29 cellular contexts compared by ENCODE assay signal in the genomic region with DNA sequence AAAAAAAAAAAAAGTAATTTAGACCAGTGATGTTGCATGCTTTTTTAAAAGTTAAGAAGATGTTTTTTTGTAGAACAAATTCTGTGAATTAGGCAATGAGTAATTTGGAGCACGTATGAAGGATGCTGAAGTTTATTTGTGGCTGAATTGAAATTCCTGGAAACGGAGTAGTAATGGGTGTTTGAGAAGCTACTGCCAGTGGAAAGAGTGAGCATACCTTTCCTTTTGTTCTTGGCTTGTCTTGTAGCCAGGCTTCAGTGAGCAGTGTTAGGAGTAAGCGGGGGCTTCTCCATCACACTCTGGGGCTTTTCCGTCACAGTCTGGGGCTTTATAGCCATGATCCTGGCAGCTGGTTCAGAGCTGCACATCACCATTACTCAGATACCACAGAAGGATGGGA. TPM values are rescaled to one million over a fixed set of nuclear protein-coding genes. Genes with fewer than 3 reads are reported as not detected.
DNase-seq lines count a peak whose midpoint lies in the region; ATAC-seq lines count a peak whose summit lies in the region.
"Had no signal": no experiment of that assay in that cellular context is flagged by ENCODE, and none has a peak within 500 bp of the region (broad histone marks: within the 10 kb centered on the region; RNA-seq: fewer than 3 reads in every experiment).

No MANE protein-coding gene starts in this region.

- peaks cover 73% of the 10 kb centered on the region for H3K36me3 Mint-ChIP-seq in activated CD8-positive, alpha-beta memory T cell treated with anti-CD3 and anti-CD28 coated beads, Interleukin-2, amount 10 ng/mL, durations not matched to agents 7 days and 5 days
- H3K36me3 Mint-ChIP-seq in T-helper 1 cell treated with Interleukin-12 subunit alpha and Interleukin-12 subunit beta and Interleukin-4 antibody, amounts not matched to agents 30 μg/mL and 1 μg/mL, for 36 hours (ENCODE audit: low read depth) = peaks cover 53% of the 10 kb centered on the region
- H3K36me3 Mint-ChIP-seq in activated T-helper 2 cell treated with anti-CD3 and anti-CD28 coated beads, Interferon-gamma antibody, Interleukin-2, Interleukin-4, amounts not matched to agents 10 μg/mL and 5 μg/mL and 100 μg/mL, durations not matched to agents 14 hours and 24 hours and 36 hours (ENCODE audit: low read depth) = peaks cover 84% of the 10 kb centered on the region

- intact Hi-C loops in activated T-helper 2 cell treated with anti-CD3 and anti-CD28 coated beads, Interferon-gamma antibody, Interleukin-2, Interleukin-4, amounts not matched to agents 10 μg/mL and 5 μg/mL and 100 μg/mL, durations not matched to agents 14 hours and 24 hours and 36 hours (cut with micrococcal nuclease) = loop anchor here (5.0 kb wide), 1 partner anchor 35 kb away; a partner anchor contains a TSS

- peak; percentile 53 for ATAC-seq in activated CD8-positive, alpha-beta memory T cell treated with anti-CD3 and anti-CD28 coated beads, Interleukin-2, amount 10 ng/mL, durations not matched to agents 7 days and 5 days
- ATAC-seq in GM18520 (IDR thresholded peaks at IDR 0.05; ENCODE audit: unreplicated experiment) = no peak
- ATAC-seq: CD8-positive, alpha-beta T cell; left lobe of liver had no signal

- H3K4me3 Mint-ChIP-seq in activated CD8-positive, alpha-beta memory T cell treated with anti-CD3 and anti-CD28 coated beads, Interleukin-2, amount 10 ng/mL, durations not matched to agents 7 days and 5 days = no peak overlapping the region
- no peak overlapping the region for H3K4me3 Mint-ChIP-seq in T-helper 1 cell treated with Interleukin-12 subunit alpha and Interleukin-12 subunit beta and Interleukin-4 antibody, amounts not matched to agents 30 μg/mL and 1 μg/mL, for 36 hours
- H3K4me3 Mint-ChIP-seq in activated T-helper 2 cell treated with anti-CD3 and anti-CD28 coated beads, Interferon-gamma antibody, Interleukin-2, Interleukin-4, amounts not matched to agents 10 μg/mL and 5 μg/mL and 100 μg/mL, durations not matched to agents 14 hours and 24 hours and 36 hours (ENCODE audit: low read depth) = no peak overlapping the region
- H3K4me3 Mint-ChIP-seq: brain; CD8-positive, alpha-beta T cell; endodermal cell; HFFc6 had no signal

- H3K27ac Mint-ChIP-seq in activated CD8-positive, alpha-beta memory T cell treated with anti-CD3 and anti-CD28 coated beads, Interleukin-2, amount 10 ng/mL, durations not matched to agents 7 days and 5 days = peak overlapping the region; percentile 26
- peak overlapping the region; percentile 41 for H3K27ac Mint-ChIP-seq in T-helper 1 cell treated with Interleukin-12 subunit alpha and Interleukin-12 subunit beta and Interleukin-4 antibody, amounts not matched to agents 30 μg/mL and 1 μg/mL, for 36 hours
- peak overlapping the region; percentile 88 for H3K27ac Mint-ChIP-seq in activated T-helper 2 cell treated with anti-CD3 and anti-CD28 coated beads, Interferon-gamma antibody, Interleukin-2, Interleukin-4, amounts not matched to agents 10 μg/mL and 5 μg/mL and 100 μg/mL, durations not matched to agents 14 hours and 24 hours and 36 hours
- H3K27ac Mint-ChIP-seq: brain; CD8-positive, alpha-beta T cell; HFFc6 had no signal

- H3K9me3 Mint-ChIP-seq in activated CD8-positive, alpha-beta memory T cell treated with anti-CD3 and anti-CD28 coated beads, Interleukin-2, amount 10 ng/mL, durations not matched to agents 7 days and 5 days (ENCODE audit: low read depth) = no peaks in the 10 kb centered on the region
- H3K9me3 Mint-ChIP-seq in T-helper 1 cell treated with Interleukin-12 subunit alpha and Interleukin-12 subunit beta and Interleukin-4 antibody, amounts not matched to agents 30 μg/mL and 1 μg/mL, for 36 hours = no peaks in the 10 kb centered on the region
- H3K9me3 Mint-ChIP-seq in activated T-helper 2 cell treated with anti-CD3 and anti-CD28 coated beads, Interferon-gamma antibody, Interleukin-2, Interleukin-4, amounts not matched to agents 10 μg/mL and 5 μg/mL and 100 μg/mL, durations not matched to agents 14 hours and 24 hours and 36 hours = no peaks in the 10 kb centered on the region
- H3K9me3 Mint-ChIP-seq: brain; CD8-positive, alpha-beta T cell; endodermal cell; HFFc6 had no signal

- DNase-seq in activated CD8-positive, alpha-beta memory T cell treated with anti-CD3 and anti-CD28 coated beads, Interleukin-2, amount 10 ng/mL, durations not matched to agents 7 days and 5 days = no peak
- no peak for DNase-seq in activated CD8-positive, alpha-beta memory T cell treated with anti-CD3 and anti-CD28 coated beads, Interleukin-2, amount 50 U/mL, for 4 hours
- DNase-seq in activated T-helper 2 cell treated with anti-CD3 and anti-CD28 coated beads, Interferon-gamma antibody, Interleukin-2, Interleukin-4, amounts not matched to agents 10 μg/mL and 5 μg/mL and 100 μg/mL, durations not matched to agents 14 hours and 24 hours and 36 hours (ENCODE audit: low spot score) = no peak
- DNase-seq in stimulated activated CD8-positive, alpha-beta memory T cell treated with anti-CD3 and anti-CD28 coated beads, Interleukin-7, amount 100 ng/mL, for 4 hours (ENCODE audit: low read depth in 2 of 2) = peak; percentile 5 to 25
- DNase-seq in NCI-H146 (lab: John Stamatoyannopoulos, UW) (no peak), NCI-H69 (lab: John Stamatoyannopoulos, UW) (no peak)
- DNase-seq: ACHN; amniotic stem cell; BE2C; CD8-positive, alpha-beta T cell; dermis blood vessel endothelial cell; endodermal cell; GOT3; head of caudate nucleus; HFFc6; NCI-H1048; NCI-H1694; NCI-H748 treated with DMSO at 0.1 percent for 48 hours; pancreas; SHP77 treated with DMSO at 0.1 percent for 48 hours; T1000; tibial artery had no signal

- peaks cover 15% of the 10 kb centered on the region for H3K4me1 Mint-ChIP-seq in activated CD8-positive, alpha-beta memory T cell treated with anti-CD3 and anti-CD28 coated beads, Interleukin-2, amount 10 ng/mL, durations not matched to agents 7 days and 5 days
- H3K4me1 Mint-ChIP-seq in T-helper 1 cell treated with Interleukin-12 subunit alpha and Interleukin-12 subunit beta and Interleukin-4 antibody, amounts not matched to agents 30 μg/mL and 1 μg/mL, for 36 hours (ENCODE audit: low read depth) = peaks cover 12% of the 10 kb centered on the region
- H3K4me1 Mint-ChIP-seq in activated T-helper 2 cell treated with anti-CD3 and anti-CD28 coated beads, Interferon-gamma antibody, Interleukin-2, Interleukin-4, amounts not matched to agents 10 μg/mL and 5 μg/mL and 100 μg/mL, durations not matched to agents 14 hours and 24 hours and 36 hours (ENCODE audit: low read depth) = peaks cover 20% of the 10 kb centered on the region
- H3K4me1 Mint-ChIP-seq: brain, endodermal cell had no signal

- CTCF ChIA-PET in activated CD8-positive, alpha-beta memory T cell treated with anti-CD3 and anti-CD28 coated beads, Interleukin-2, amount 10 ng/mL, durations not matched to agents 7 days and 5 days (lab: Charles Lee) = interaction anchor here (3.5 kb wide), 1 partner anchor 112 kb away, joined by 11 read pairs; no protein-coding TSS in a partner anchor

- H3K27me3 Mint-ChIP-seq in activated CD8-positive, alpha-beta memory T cell treated with anti-CD3 and anti-CD28 coated beads, Interleukin-2, amount 10 ng/mL, durations not matched to agents 7 days and 5 days = no peaks in the 10 kb centered on the region
- H3K27me3 Mint-ChIP-seq in T-helper 1 cell treated with Interleukin-12 subunit alpha and Interleukin-12 subunit beta and Interleukin-4 antibody, amounts not matched to agents 30 μg/mL and 1 μg/mL, for 36 hours (ENCODE audit: low read depth) = no peaks in the 10 kb centered on the region
- H3K27me3 Mint-ChIP-seq in activated T-helper 2 cell treated with anti-CD3 and anti-CD28 coated beads, Interferon-gamma antibody, Interleukin-2, Interleukin-4, amounts not matched to agents 10 μg/mL and 5 μg/mL and 100 μg/mL, durations not matched to agents 14 hours and 24 hours and 36 hours (ENCODE audit: low read depth) = no peaks in the 10 kb centered on the region
- H3K27me3 Mint-ChIP-seq: brain had no signal

RNA-seq across cellular contexts. Expression of a gene that starts 32.3 kb away (rescaled TPM):
- 100 to 1,000 TPM; 203 to 260 TPM for total RNA-seq in activated CD8-positive, alpha-beta memory T cell treated with anti-CD3 and anti-CD28 coated beads, Interleukin-2, amount 10 ng/mL, durations not matched to agents 7 days and 5 days
- 208 and 221 TPM in 2 replicates for total RNA-seq in activated T-helper 2 cell treated with anti-CD3 and anti-CD28 coated beads, Interferon-gamma antibody, Interleukin-2, Interleukin-4, amounts not matched to agents 10 μg/mL and 5 μg/mL and 100 μg/mL, durations not matched to agents 14 hours and 24 hours and 36 hours

RNA-seq across cellular contexts. Expression of a gene that starts 55.3 kb away (rescaled TPM):
- not detected for total RNA-seq in activated CD8-positive, alpha-beta memory T cell treated with anti-CD3 and anti-CD28 coated beads, Interleukin-2, amount 10 ng/mL, durations not matched to agents 7 days and 5 days
- not detected in 2 replicates for total RNA-seq in activated T-helper 2 cell treated with anti-CD3 and anti-CD28 coated beads, Interferon-gamma antibody, Interleukin-2, Interleukin-4, amounts not matched to agents 10 μg/mL and 5 μg/mL and 100 μg/mL, durations not matched to agents 14 hours and 24 hours and 36 hours
- total RNA-seq: dermis blood vessel endothelial cell, endodermal cell, fibroblast of villous mesenchyme, HFFc6, left lobe of liver, renal cortical epithelial cell, vagina had no signal

Comparison
In these comparisons a context has a peak if more than half of its experiments do, and no peak if none do; other contexts are left out.
1. DNase-seq: peak in stimulated activated CD8-positive, alpha-beta memory T cell treated with anti-CD3 and anti-CD28 coated beads, Interleukin-7, amount 100 ng/mL, for 4 hours (2 of 2); none in activated CD8-positive, alpha-beta memory T cell treated with anti-CD3 and anti-CD28 coated beads, Interleukin-2, amount 10 ng/mL, durations not matched to agents 7 days and 5 days (single experiment), activated CD8-positive, alpha-beta memory T cell treated with anti-CD3 and anti-CD28 coated beads, Interleukin-2, amount 50 U/mL, for 4 hours (single experiment), activated T-helper 2 cell treated with anti-CD3 and anti-CD28 coated beads, Interferon-gamma antibody, Interleukin-2, Interleukin-4, amounts not matched to agents 10 μg/mL and 5 μg/mL and 100 μg/mL, durations not matched to agents 14 hours and 24 hours and 36 hours (single experiment), NCI-H146 (single experiment) and NCI-H69 (single experiment).
2. H3K27ac Mint-ChIP-seq: peak in every context shown above with its lines; median percentile 88 in activated T-helper 2 cell treated with anti-CD3 and anti-CD28 coated beads, Interferon-gamma antibody, Interleukin-2, Interleukin-4, amounts not matched to agents 10 μg/mL and 5 μg/mL and 100 μg/mL, durations not matched to agents 14 hours and 24 hours and 36 hours; 41 in T-helper 1 cell treated with Interleukin-12 subunit alpha and Interleukin-12 subunit beta and Interleukin-4 antibody, amounts not matched to agents 30 μg/mL and 1 μg/mL, for 36 hours; 26 in activated CD8-positive, alpha-beta memory T cell treated with anti-CD3 and anti-CD28 coated beads, Interleukin-2, amount 10 ng/mL, durations not matched to agents 7 days and 5 days.